In the genomic region with DNA sequence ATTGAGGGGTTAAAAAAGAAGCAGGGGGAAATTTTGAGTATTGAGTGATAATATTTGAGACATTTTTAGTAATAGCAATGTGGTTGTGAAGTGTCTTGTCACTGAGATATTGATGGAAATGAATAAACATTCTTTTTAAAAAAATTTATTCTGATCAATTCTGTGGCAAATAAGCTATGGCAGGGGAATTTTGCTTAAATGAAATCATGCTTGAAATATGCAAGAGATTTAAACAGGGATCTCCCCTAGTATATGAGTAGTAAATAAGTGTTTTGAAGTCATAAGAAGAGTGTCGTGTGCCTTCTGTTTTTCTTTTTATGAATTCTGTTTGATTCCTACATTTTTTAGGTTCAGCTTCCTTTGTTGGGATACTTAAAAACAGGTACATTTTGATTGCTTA, we compare ENCODE assay signal across 32 cellular contexts. TPM values are rescaled to one million over a fixed set of nuclear protein-coding genes. Genes with fewer than 3 reads are reported as not detected.
DNase-seq lines count a peak whose midpoint lies in the region; ATAC-seq and TF ChIP-seq lines count a peak whose summit lies in the region.
"Had no signal": no experiment of that assay in that cellular context is flagged by ENCODE, and none has a peak within 500 bp of the region (broad histone marks: within the 10 kb centered on the region; RNA-seq: fewer than 3 reads in every experiment).

No MANE protein-coding gene starts in this region.

- POLR2A ChIA-PET in IMR-90 (lab: Charles Lee; ENCODE audit: unreplicated experiment) = no interaction called here
- POLR2A ChIA-PET in naive thymus-derived CD8-positive, alpha-beta T cell (lab: Charles Lee) = no interaction called here

- no peak overlapping the region for H2AK9ac ChIP-seq in IMR-90 (replicated peaks; ENCODE audit: low read depth, low read length, poor library complexity)

- intact Hi-C loops in IMR-90 (cut with micrococcal nuclease) = no loop called here
- intact Hi-C loops in posterior cingulate gyrus (cut with DNase I) = no loop called here

- H3K18ac ChIP-seq in IMR-90 (ENCODE audit: low read depth, low read length) = no peak overlapping the region

- no peaks in the 10 kb centered on the region for H4K20me1 ChIP-seq in IMR-90 (ENCODE audit: insufficient read depth, low read length)

- no peaks in the 10 kb centered on the region for H3K36me3 ChIP-seq in IMR-90 (ENCODE audit: control insufficient read depth, insufficient read depth, low read length)
- H3K36me3 ChIP-seq: left lung, right lobe of liver, suprapubic skin, upper lobe of right lung had no signal

- ATAC-seq in GM19025 (IDR thresholded peaks at IDR 0.05; ENCODE audit: low read depth, unreplicated experiment) = peak; percentile 42
- peak; percentile 38 for ATAC-seq in HG02642 (IDR thresholded peaks at IDR 0.05; ENCODE audit: poor library complexity, unreplicated experiment)
- ATAC-seq in IMR-90 (ENCODE audit: low read depth) = peak; percentile 62; the same call in 1 of the 2 replicates
- peak; percentile 65 for ATAC-seq in stimulated activated effector memory CD8-positive, alpha-beta T cell treated with anti-CD3 and anti-CD28 coated beads, Interleukin-12 subunit alpha, Interleukin-12 subunit beta, amount 100 ng/mL, for 72 hours
- no peak for ATAC-seq in naive thymus-derived CD8-positive, alpha-beta T cell
- ATAC-seq: body of pancreas, left lung, right lobe of liver, upper lobe of right lung had no signal

- in situ Hi-C loops in IMR-90 (cut with MboI; ENCODE audit: low sequenced_read_pairs) = no loop called here

- no peak for TF ChIP-seq RAD21 in IMR-90 (IDR thresholded peaks at IDR 0.05; ENCODE audit: low read length)

- no peak overlapping the region for H3K9ac ChIP-seq in IMR-90 (ENCODE audit: low read depth, low read length)

- H3K14ac ChIP-seq in IMR-90 (replicated peaks; ENCODE audit: low read depth, low read length) = no peak overlapping the region

- H3K27me3 Mint-ChIP-seq in naive thymus-derived CD8-positive, alpha-beta T cell = peaks cover 0 to 1% (median 0%) of the 10 kb centered on the region in 5 donors
- H3K27me3 Mint-ChIP-seq: activated T-cell treated with anti-CD3 and anti-CD28 coated beads, Interleukin-2, amount 50 U/mL, for 24 hours; progenitor cell of endocrine pancreas had no signal

- H3K4me2 ChIP-seq in IMR-90 (ENCODE audit: low read depth, low read length) = peak overlapping the region; percentile 21; the same call in 1 of the 2 replicates
- H3K4me2 ChIP-seq: PC-9 had no signal

- no TSS peak for BruUV-seq in IMR-90 (replicated peaks; lab: Mats Ljungman, UMichigan)

- H2BK120ac ChIP-seq in IMR-90 (ENCODE audit: low read depth, low read length) = no peak overlapping the region

- no peak for TF ChIP-seq CTCF in IMR-90 (conservative IDR thresholded peaks at IDR 0.05; ENCODE audit: low read depth, low read length)

- no peak overlapping the region for H3K4ac ChIP-seq in IMR-90 (ENCODE audit: low read depth, low read length)

- TF ChIP-seq POLR2A in IMR-90 (IDR thresholded peaks at IDR 0.05; ENCODE audit: low read depth, low read length) = no peak

- H3K27me3 ChIP-seq in IMR-90 (ENCODE audit: control insufficient read depth, insufficient read depth, low read length) = no peaks in the 10 kb centered on the region
- H3K27me3 ChIP-seq: body of pancreas, left lung, right lobe of liver, suprapubic skin, upper lobe of right lung had no signal

- CTCF ChIA-PET in IMR-90 (lab: Yijun Ruan, JAX) = no interaction called here

- DNase-seq in IMR-90 (peak; percentile 22), posterior cingulate gyrus (no peak), NAMALWA (ENCODE audit: low spot score) (no peak)
- DNase-seq in stimulated activated effector memory CD8-positive, alpha-beta T cell treated with anti-CD3 and anti-CD28 coated beads, Interleukin-12 subunit alpha, Interleukin-12 subunit beta, amount 100 ng/mL, for 72 hours (ENCODE audit: low spot score in 2 of 2) = no peak
- DNase-seq in naive thymus-derived CD8-positive, alpha-beta T cell = no peak
- DNase-seq: activated CD4-positive, alpha-beta T cell treated with anti-CD3 and anti-CD28 coated beads for 48 hours; activated T-cell treated with anti-CD3 and anti-CD28 coated beads, Interleukin-2, amount 50 U/mL, for 24 hours; body of pancreas; C1 segment of cervical spinal cord; Caco-2; cerebellar nuclear complex; hypothalamus; left lung; mesendoderm; NCI-H1092 treated with DMSO at 0.1 percent for 48 hours; NCI-H187 treated with DMSO at 0.1 percent for 48 hours; NCI-H2171 treated with DMSO at 0.1 percent for 48 hours; NCI-H510A treated with DMSO at 0.1 percent for 48 hours; NK-92 treated with Interleukin-12 subunit alpha and Interleukin-12 subunit beta, amount 100 ng/mL, for 24 hours; PC-9; right lobe of liver; Right ventricle myocardium superior; stimulated activated CD4-positive, alpha-beta T cell treated with anti-CD3 and anti-CD28 coated beads, Interleukin-4, amount 100 ng/mL, for 24 hours; stimulated activated naive CD4-positive, alpha-beta T cell; SW 1271; T-helper 9 cell; upper lobe of right lung had no signal

- H4K91ac ChIP-seq in IMR-90 (ENCODE audit: insufficient read depth, low read depth, low read length) = no peak overlapping the region; the same call in 1 of the 2 replicates

- H3K27ac Mint-ChIP-seq in stimulated activated effector memory CD8-positive, alpha-beta T cell treated with anti-CD3 and anti-CD28 coated beads, Interleukin-12 subunit alpha, Interleukin-12 subunit beta, amount 100 ng/mL, for 72 hours = no peak overlapping the region
- H3K27ac Mint-ChIP-seq in naive thymus-derived CD8-positive, alpha-beta T cell = no peak overlapping the region
- H3K27ac Mint-ChIP-seq: activated T-cell treated with anti-CD3 and anti-CD28 coated beads, Interleukin-2, amount 50 U/mL, for 24 hours; progenitor cell of endocrine pancreas had no signal

- H2BK20ac ChIP-seq in IMR-90 (ENCODE audit: low read depth, low read length) = no peak overlapping the region

- H3K27ac ChIP-seq in IMR-90 (ENCODE audit: insufficient read depth, low read length) = no peak overlapping the region
- H3K27ac ChIP-seq: body of pancreas, left lung, PC-9, right lobe of liver, suprapubic skin, upper lobe of right lung, VCaP had no signal

- no peak overlapping the region for H4K8ac ChIP-seq in IMR-90 (ENCODE audit: low read depth in 2 of 2, low read length in 2 of 2)

- H3K4me3 ChIP-seq in IMR-90 (ENCODE audit: insufficient read depth, low read depth, low read length) = no peak overlapping the region
- H3K4me3 ChIP-seq: body of pancreas, left lung, PC-9, right lobe of liver, suprapubic skin, upper lobe of right lung had no signal

- H3K4me3 Mint-ChIP-seq in stimulated activated effector memory CD8-positive, alpha-beta T cell treated with anti-CD3 and anti-CD28 coated beads, Interleukin-12 subunit alpha, Interleukin-12 subunit beta, amount 100 ng/mL, for 72 hours = no peak overlapping the region
- H3K4me3 Mint-ChIP-seq in naive thymus-derived CD8-positive, alpha-beta T cell = no peak overlapping the region
- H3K4me3 Mint-ChIP-seq: activated T-cell treated with anti-CD3 and anti-CD28 coated beads, Interleukin-2, amount 50 U/mL, for 24 hours had no signal

- H3K4me1 Mint-ChIP-seq in stimulated activated effector memory CD8-positive, alpha-beta T cell treated with anti-CD3 and anti-CD28 coated beads, Interleukin-12 subunit alpha, Interleukin-12 subunit beta, amount 100 ng/mL, for 72 hours = peaks cover 35% of the 10 kb centered on the region
- peaks cover 0 to 8% (median 0%) of the 10 kb centered on the region in 4 donors for H3K4me1 Mint-ChIP-seq in naive thymus-derived CD8-positive, alpha-beta T cell

- no peaks in the 10 kb centered on the region for H3K9me3 Mint-ChIP-seq in stimulated activated effector memory CD8-positive, alpha-beta T cell treated with anti-CD3 and anti-CD28 coated beads, Interleukin-12 subunit alpha, Interleukin-12 subunit beta, amount 100 ng/mL, for 72 hours
- H3K9me3 Mint-ChIP-seq in naive thymus-derived CD8-positive, alpha-beta T cell = no peaks in the 10 kb centered on the region
- H3K9me3 Mint-ChIP-seq: activated T-cell treated with anti-CD3 and anti-CD28 coated beads, Interleukin-2, amount 50 U/mL, for 24 hours had no signal

- no peak overlapping the region for H2AK5ac ChIP-seq in IMR-90 (ENCODE audit: low read depth, low read length)

- no peaks in the 10 kb centered on the region for H3K9me3 ChIP-seq in IMR-90 (ENCODE audit: control insufficient read depth, insufficient read depth, low read length)
- H3K9me3 ChIP-seq: body of pancreas, Caco-2, left lung, right lobe of liver, suprapubic skin, upper lobe of right lung had no signal

- no peaks in the 10 kb centered on the region for H3K36me3 Mint-ChIP-seq in stimulated activated effector memory CD8-positive, alpha-beta T cell treated with anti-CD3 and anti-CD28 coated beads, Interleukin-12 subunit alpha, Interleukin-12 subunit beta, amount 100 ng/mL, for 72 hours
- H3K36me3 Mint-ChIP-seq in naive thymus-derived CD8-positive, alpha-beta T cell = no peaks in the 10 kb centered on the region

- WGBS in IMR-90 (ENCODE audit: extremely low coverage in 2 of 2, insufficient read length in 1 of 2), 2 experiments = no CpG with 5 or more reads among the region's 1 CpG

- no peak overlapping the region for H3K23ac ChIP-seq in IMR-90 (ENCODE audit: low read depth, low read length)

- H3K9me1 ChIP-seq in IMR-90 (ENCODE audit: insufficient read depth, low read length) = no peaks in the 10 kb centered on the region

- H4K5ac ChIP-seq in IMR-90 (ENCODE audit: low read depth, low read length) = no peak overlapping the region

- no peak overlapping the region for H2AFZ ChIP-seq in IMR-90 (replicated peaks; ENCODE audit: low read length, poor library complexity)
- H2AFZ ChIP-seq: PC-9 had no signal

- no peaks in the 10 kb centered on the region for H3K4me1 ChIP-seq in IMR-90 (ENCODE audit: control insufficient read depth, insufficient read depth, low read length)
- H3K4me1 ChIP-seq: body of pancreas, Caco-2, right lobe of liver had no signal

- no peak overlapping the region for H3K56ac ChIP-seq in IMR-90 (ENCODE audit: extremely low read depth, insufficient read depth, low read length)

- peak overlapping the region; percentile 56; the same call in 1 of the 3 replicates for H2BK15ac ChIP-seq in IMR-90 (ENCODE audit: low read depth, low read length)

- no peak overlapping the region for H2BK5ac ChIP-seq in IMR-90 (ENCODE audit: low read depth, low read length, poor library complexity, severe bottlenecking)

- dilution Hi-C loops in IMR-90 (cut with HindIII; ENCODE audit: low sequenced_read_pairs, unreplicated experiment) = no loop called here

- peaks cover 3% of the 10 kb centered on the region in 2 experiments; a peak in 1 of 4 replicates for H3K79me1 ChIP-seq in IMR-90 (ENCODE audit: low read depth in 1 of 2, low read length in 2 of 2)

TF ChIP-seq in IMR-90, 13 proteins besides CTCF, POLR2A, EP300 and RAD21 (continues in another document):
- no peak for TF ChIP-seq RFX5 (IDR thresholded peaks at IDR 0.05; ENCODE audit: low read depth, low read length)

RNA-seq across cellular contexts. Expression of gene IL15, which starts 23.2 kb away (rescaled TPM):
- 5.2 and 5.8 TPM in 2 replicates for total RNA-seq in IMR-90 (2012; rRNA removed)
- 4.0 and 5.0 TPM in 2 replicates for polyA plus RNA-seq in IMR-90 (2012; rRNA removed)
- 1.4 and 1.6 TPM in 2 replicates for polyA plus RNA-seq in IMR-90 (2012; cell fraction: cytosol; rRNA removed)
- 2.9 and 13.7 TPM in 2 replicates for polyA plus RNA-seq in IMR-90 (2012; cell fraction: nucleus; rRNA removed; ENCODE audit: low replicate concordance)
- under 1 TPM; 0.42 to 0.85 TPM for total RNA-seq in naive thymus-derived CD8-positive, alpha-beta T cell
- 1 to 10 TPM in 1 of 3 donors, under 1 TPM in 1, not detected in 1; 0.39 to 1.6 TPM for polyA plus RNA-seq in naive thymus-derived CD8-positive, alpha-beta T cell
- total RNA-seq: Caco-2 had no signal

Comparison
In these comparisons a context has a peak if more than half of its experiments do, and no peak if none do; other contexts are left out.
1. ATAC-seq: peak in GM19025 (single experiment), HG02642 (single experiment), IMR-90 (single experiment) and stimulated activated effector memory CD8-positive, alpha-beta T cell treated with anti-CD3 and anti-CD28 coated beads, Interleukin-12 subunit alpha, Interleukin-12 subunit beta, amount 100 ng/mL, for 72 hours (single experiment); none in naive thymus-derived CD8-positive, alpha-beta T cell (0 of 2).